In genomic region chr1:41712687-41713086, GRCh38 we compare ENCODE assay signal across 17 cellular contexts.
DNase-seq lines count a peak whose midpoint lies in the region; ATAC-seq, FAIRE-seq and TF ChIP-seq lines count a peak whose summit lies in the region.
"Had no signal": no experiment of that assay in that cellular context is flagged by ENCODE, and none has a peak within 500 bp of the region (broad histone marks: within the 10 kb centered on the region; RNA-seq: fewer than 3 reads in every experiment).

No MANE protein-coding gene starts in this region.

- H3K27ac ChIP-seq in BLaER1 treated with 17β-estradiol and CSF1 and Interleukin-3, amounts not matched to agents 10 nM and 100 nM: peak overlapping the region in 6 of 11 experiments; percentile 5 to 61 (median 31); a peak in 10 of 22 replicates
- no peak overlapping the region for H3K27ac ChIP-seq in hepatocyte
- H3K27ac ChIP-seq: ascending aorta, psoas muscle had no signal

- peak overlapping the region in 6 of 11 experiments; percentile 4 to 49 (median 30); a peak in 9 of 22 replicates for H3K9ac ChIP-seq in BLaER1 treated with 17β-estradiol and CSF1 and Interleukin-3, amounts not matched to agents 10 nM and 100 nM

- DNase-seq in HTR-8/SVneo (ENCODE audit: insufficient read length, low spot score) (peak; percentile 25), cerebellar cortex (ENCODE audit: low spot score) (peak; percentile 56), midbrain (lab: John Stamatoyannopoulos, UW) (peak; percentile 23), T-helper 2 cell (no peak), D721Med (ENCODE audit: insufficient read length, low spot score) (no peak), hepatocyte (ENCODE audit: low spot score) (no peak)
- DNase-seq: activated CD4-positive, alpha-beta T cell treated with anti-CD3 and anti-CD28 coated beads, Interleukin-2, amount 10 ng/mL, durations not matched to agents 7 days and 5 days; effector memory CD4-positive, alpha-beta T cell; MV-4-11; OCI-M1; psoas muscle had no signal

- H3K79me2 ChIP-seq in hepatocyte: no peaks in the 10 kb centered on the region

- H3K4me1 ChIP-seq in BLaER1 treated with 17β-estradiol and CSF1 and Interleukin-3, amounts not matched to agents 10 nM and 100 nM: peaks cover 67 to 97% (median 91%) of the 10 kb centered on the region in 10 experiments
- H3K4me1 ChIP-seq in hepatocyte (ENCODE audit: insufficient read depth): peaks cover 7% of the 10 kb centered on the region
- H3K4me1 ChIP-seq: ascending aorta, HAP-1, psoas muscle had no signal

- peak overlapping the region; percentile 32 to 93 (median 80) for H3K4me2 ChIP-seq in BLaER1 treated with 17β-estradiol and CSF1 and Interleukin-3, amounts not matched to agents 10 nM and 100 nM
- H3K4me2 ChIP-seq in hepatocyte: no peak overlapping the region

- 70% methylated on average over 5 of the region's 5 CpGs for WGBS in hepatocyte (ENCODE audit: low lambda C conversion rate, missing lambda C conversion rate)

- no peaks in the 10 kb centered on the region for H4K20me1 ChIP-seq in BLaER1 treated with 17β-estradiol and CSF1 and Interleukin-3, amounts not matched to agents 10 nM and 100 nM
- H4K20me1 ChIP-seq in hepatocyte (ENCODE audit: insufficient read depth, poor library complexity, severe bottlenecking): no peaks in the 10 kb centered on the region

- H2AFZ ChIP-seq in hepatocyte: no peak overlapping the region

- FAIRE-seq in HTR-8/SVneo (lab: Jason Lieb, UNC): no peak
- FAIRE-seq in D721Med (lab: Jason Lieb, UNC): no peak
- FAIRE-seq: frontal cortex, G401.6 had no signal

- no peak for TF ChIP-seq CTCF in D721Med (IDR thresholded peaks at IDR 0.05; ENCODE audit: insufficient read depth, missing control alignments)
- no peak for TF ChIP-seq CTCF in hepatocyte (IDR thresholded peaks at IDR 0.05; ENCODE audit: poor library complexity)

- peaks cover 0 to 7% (median 3%) of the 10 kb centered on the region in 11 experiments; a peak in 14 of 22 replicates for H3K27me3 ChIP-seq in BLaER1 treated with 17β-estradiol and CSF1 and Interleukin-3, amounts not matched to agents 10 nM and 100 nM
- H3K27me3 ChIP-seq in hepatocyte: no peaks in the 10 kb centered on the region
- H3K27me3 ChIP-seq: ascending aorta had no signal

- no peaks in the 10 kb centered on the region for H3K36me3 ChIP-seq in BLaER1 treated with 17β-estradiol and CSF1 and Interleukin-3, amounts not matched to agents 10 nM and 100 nM
- H3K36me3 ChIP-seq in hepatocyte (replicated peaks; ENCODE audit: insufficient read depth, low read depth): no peaks in the 10 kb centered on the region
- H3K36me3 ChIP-seq: ascending aorta, HAP-1 had no signal

- no peaks in the 10 kb centered on the region for H3K9me3 ChIP-seq in BLaER1 treated with 17β-estradiol and CSF1 and Interleukin-3, amounts not matched to agents 10 nM and 100 nM (replicated peaks in 1 of 11)
- no peaks in the 10 kb centered on the region for H3K9me3 ChIP-seq in hepatocyte (ENCODE audit: low read depth)
- H3K9me3 ChIP-seq: ascending aorta, HAP-1, psoas muscle had no signal

- H3K4me3 ChIP-seq in BLaER1 treated with 17β-estradiol and CSF1 and Interleukin-3, amounts not matched to agents 10 nM and 100 nM: no peak overlapping the region
- H3K4me3 ChIP-seq in hepatocyte: no peak overlapping the region
- H3K4me3 ChIP-seq: ascending aorta, HAP-1, psoas muscle had no signal

- ATAC-seq in GM18870 (IDR thresholded peaks at IDR 0.05; ENCODE audit: unreplicated experiment): no peak

- no peaks in the 10 kb centered on the region for H3K9me2 ChIP-seq in hepatocyte (replicated peaks; ENCODE audit: insufficient read depth)

Comparison
In these comparisons a context has a peak if more than half of its experiments do, and no peak if none do; other contexts are left out.
1. DNase-seq: peak in HTR-8/SVneo (single experiment), cerebellar cortex (single experiment) and midbrain (single experiment); none in T-helper 2 cell (0 of 5), D721Med (single experiment) and hepatocyte (single experiment).